23 cellular contexts compared by ENCODE assay signal in genomic region chr11:114031599-114032320, GRCh38. TPM values are rescaled to one million over a fixed set of nuclear protein-coding genes. Genes with fewer than 3 reads are reported as not detected.
DNase-seq lines count a peak whose midpoint lies in the region; ATAC-seq and TF ChIP-seq lines count a peak whose summit lies in the region.
"Had no signal": no experiment of that assay in that cellular context is flagged by ENCODE, and none has a peak within 500 bp of the region (broad histone marks: within the 10 kb centered on the region; RNA-seq: fewer than 3 reads in every experiment).

No MANE protein-coding gene starts in this region.

- peak overlapping the region; percentile 49 to 67 for H3K27ac ChIP-seq in prostate gland
- no peak overlapping the region for H3K27ac ChIP-seq in gastroesophageal sphincter
- H3K27ac ChIP-seq: SJSA1 had no signal

- peak; percentile 19 for ATAC-seq in left lobe of liver
- no peak for ATAC-seq in gastroesophageal sphincter
- ATAC-seq in GM18519 (IDR thresholded peaks at IDR 0.05; ENCODE audit: low FRiP score, unreplicated experiment) = no peak
- ATAC-seq: Right ventricle myocardium inferior had no signal

- H3K4me1 Mint-ChIP-seq in CD14-positive monocyte = peaks cover 28% of the 10 kb centered on the region

- H3K27me3 ChIP-seq in prostate gland (replicated peaks; ENCODE audit: insufficient read depth) = no peaks in the 10 kb centered on the region
- H3K27me3 ChIP-seq in gastroesophageal sphincter = peaks cover 9% of the 10 kb centered on the region

- TF ChIP-seq EP300 in gastroesophageal sphincter (IDR thresholded peaks at IDR 0.05) = no peak

- H3K36me3 ChIP-seq in prostate gland (no peaks in the 10 kb centered on the region), gastroesophageal sphincter (no peaks in the 10 kb centered on the region)
- H3K36me3 ChIP-seq: SJSA1 had no signal

- no peaks in the 10 kb centered on the region for H3K9me3 ChIP-seq in prostate gland
- H3K9me3 ChIP-seq in gastroesophageal sphincter = no peaks in the 10 kb centered on the region
- H3K9me3 ChIP-seq: SJSA1 had no signal

- intact Hi-C loops in CD14-positive monocyte (cut with micrococcal nuclease) (no loop called here), prostate gland (cut with DNase I) (no loop called here)

- H3K36me3 Mint-ChIP-seq in CD14-positive monocyte = no peaks in the 10 kb centered on the region

- H3K27ac Mint-ChIP-seq in CD14-positive monocyte = peak overlapping the region in 5 of 7 donors; percentile 67 to 85 (median 76)

- TF ChIP-seq POLR2A in prostate gland (IDR thresholded peaks at IDR 0.05) (no peak), gastroesophageal sphincter (IDR thresholded peaks at IDR 0.05) (no peak)

- H3K27me3 Mint-ChIP-seq in CD14-positive monocyte (ENCODE audit: low read depth in 3 of 3) = peaks cover 3 to 17% (median 15%) of the 10 kb centered on the region in 3 donors

- TF ChIP-seq CTCF in CD14-positive monocyte (IDR thresholded peaks at IDR 0.05) = no peak
- no peak for TF ChIP-seq CTCF in prostate gland (IDR thresholded peaks at IDR 0.05)
- TF ChIP-seq CTCF in gastroesophageal sphincter (IDR thresholded peaks at IDR 0.05) = no peak

- peaks cover 5% of the 10 kb centered on the region for H3K4me1 ChIP-seq in prostate gland (replicated peaks)
- peaks cover 0 to 13% (median 8%) of the 10 kb centered on the region in 3 donors for H3K4me1 ChIP-seq in gastroesophageal sphincter
- H3K4me1 ChIP-seq: SJSA1 had no signal

- H3K4me3 Mint-ChIP-seq in CD14-positive monocyte = peak overlapping the region in 1 of 2 donors; percentile 71

- no peaks in the 10 kb centered on the region for H3K9me3 Mint-ChIP-seq in CD14-positive monocyte

- no peak overlapping the region for H3K4me3 ChIP-seq in prostate gland
- H3K4me3 ChIP-seq in gastroesophageal sphincter = no peak overlapping the region
- H3K4me3 ChIP-seq: SJSA1 had no signal

- DNase-seq in CD14-positive monocyte (ENCODE audit: low spot score) (no peak), NCI-H69 (lab: John Stamatoyannopoulos, UW) (peak; percentile 84), left lobe of liver (ENCODE audit: low spot score) (no peak), prostate gland (ENCODE audit: low spot score) (peak; percentile 30), T-helper 1 cell (no peak), AML-193 (lab: John Stamatoyannopoulos, UW) (no peak)
- DNase-seq: DMS79 treated with DMSO at 0.1 percent for 48 hours, GOT3, HCEC 1CT, MM.1S, NCI-H1092, NCI-H1436 treated with DMSO at 0.1 percent for 48 hours, NCI-H1930, NCI-H2227 treated with DMSO at 0.1 percent for 48 hours, NCI-H510A, NCI-H82 had no signal

- 62% methylated on average over 13 of the region's 13 CpGs for WGBS in prostate gland
- 82 to 90% methylated on average over 8 to 10 of the region's 13 CpGs for WGBS in gastroesophageal sphincter (ENCODE audit: low coverage in 1 of 2), 2 donors

RNA-seq across cellular contexts. Expression of gene ZBTB16, which starts 27.8 kb away (rescaled TPM):
- polyA plus RNA-seq in CD14-positive monocyte = 1 to 10 TPM; 4.1 to 8.3 TPM
- total RNA-seq in left lobe of liver (160 TPM), prostate gland (100 to 1,000 TPM; 171 to 230 TPM), gastroesophageal sphincter (100 to 1,000 TPM; 153 to 284 (median 232) TPM)
- total RNA-seq: A172, OCI-LY7, SJSA1 had no signal
- polyA plus RNA-seq: AG04450 had no signal

RNA-seq across cellular contexts. Expression of gene HTR3A, which starts 56.9 kb away (rescaled TPM):
- polyA plus RNA-seq in CD14-positive monocyte = not detected
- not detected for total RNA-seq in left lobe of liver
- total RNA-seq in prostate gland = not detected
- under 1 TPM in 2 of 4 donors, not detected in 2; 0.54 to 0.77 TPM for total RNA-seq in gastroesophageal sphincter
- total RNA-seq: A172, OCI-LY7, Right ventricle myocardium inferior, SJSA1 had no signal
- polyA plus RNA-seq: AG04450 had no signal

Comparison
In these comparisons a context has a peak if more than half of its experiments do, and no peak if none do; other contexts are left out.
1. DNase-seq: peak in NCI-H69 (single experiment) and prostate gland (single experiment); none in CD14-positive monocyte (single experiment), left lobe of liver (single experiment), T-helper 1 cell (0 of 5) and AML-193 (0 of 2).
2. H3K27ac ChIP-seq: peak in prostate gland (2 of 2); none in gastroesophageal sphincter (0 of 4).